ENCODE assay signal across 3 cellular contexts in genomic region chr18:32427084-32427933, GRCh38.
TF ChIP-seq lines count a peak whose summit lies in the region.

No MANE protein-coding gene starts in this region.

TF ChIP-seq in A549, 52 proteins besides CTCF, POLR2A, EP300 and RAD21:
- no peak for TF ChIP-seq PBX3 (IDR thresholded peaks at IDR 0.05)
- no peak for TF ChIP-seq ESRRA (IDR thresholded peaks at IDR 0.05; ENCODE audit: borderline replicate concordance, low read length)
- TF ChIP-seq HOXB5 (CRISPR knock-in tag; IDR thresholded peaks at IDR 0.05), result no peak

TF ChIP-seq in IMR-90, 13 proteins besides CTCF, POLR2A, EP300 and RAD21:
- TF ChIP-seq CHD1 (IDR thresholded peaks at IDR 0.05; ENCODE audit: low read depth, low read length) (no peak), MXI1 (IDR thresholded peaks at IDR 0.05; ENCODE audit: borderline replicate concordance, low read depth, low read length) (no peak)

TF ChIP-seq in H1, 55 proteins besides CTCF, POLR2A, EP300 and RAD21:
- no peak for TF ChIP-seq JUND (IDR thresholded peaks at IDR 0.05; ENCODE audit: low read length)
- no peak for TF ChIP-seq FOSL1 (IDR thresholded peaks at IDR 0.05; ENCODE audit: insufficient read depth, low read depth, low read length)
- TF ChIP-seq TAF1 (IDR thresholded peaks at IDR 0.05; ENCODE audit: low read depth, low read length), result no peak
- no peak for TF ChIP-seq RXRA (IDR thresholded peaks at IDR 0.05; ENCODE audit: insufficient read depth, low read depth, low read length)
- TF ChIP-seq EZH2 (IDR thresholded peaks at IDR 0.05; ENCODE audit: low read depth, low read length, severe bottlenecking), result no peak
